ENCODE assay signal across 13 cellular contexts in the genomic region with DNA sequence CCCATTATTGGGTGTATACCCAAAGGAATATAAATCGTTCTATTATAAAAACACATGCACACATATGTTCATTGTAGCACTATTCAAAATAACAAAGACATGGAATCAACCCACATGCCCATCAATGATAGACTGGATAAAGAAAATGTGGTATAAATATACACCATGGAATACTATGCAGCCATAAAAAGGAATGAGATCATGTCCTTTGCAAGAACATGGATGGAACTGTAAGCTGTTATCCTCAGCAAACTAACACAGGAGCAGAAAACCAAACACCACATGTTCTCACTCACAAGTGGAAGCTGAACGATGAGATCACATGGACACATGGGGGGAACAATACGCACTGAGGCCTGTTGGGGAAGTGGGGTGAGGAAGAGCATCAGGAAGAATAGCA. TPM values are rescaled to one million over a fixed set of nuclear protein-coding genes. Genes with fewer than 3 reads are reported as not detected.
DNase-seq lines count a peak whose midpoint lies in the region; ATAC-seq, FAIRE-seq and TF ChIP-seq lines count a peak whose summit lies in the region.
"Not testable (repeated sequence)": the region's sequence is repeated elsewhere in the genome, so short reads cannot be mapped to it uniquely, and the experiment has no call there.
"Had no signal": no experiment of that assay in that cellular context is flagged by ENCODE, and none has a peak within 500 bp of the region (broad histone marks: within the 10 kb centered on the region; RNA-seq: fewer than 3 reads in every experiment).

No MANE protein-coding gene starts in this region.

- not testable (repeated sequence) for TF ChIP-seq POLR2A in GM12892 (IDR thresholded peaks at IDR 0.05; ENCODE audit: low read depth, low read length)

- intact Hi-C loops in activated CD8-positive, alpha-beta T cell treated with anti-CD3 and anti-CD28 coated beads for 36 hours (cut with micrococcal nuclease): not testable (repeated sequence)
- intact Hi-C loops in naive thymus-derived CD4-positive, alpha-beta T cell (cut with micrococcal nuclease): loop anchor here (1.0 to 10.0 kb wide), 10 partner anchors 14 to 1063 kb away; a partner anchor contains a TSS

- H3K9me3 Mint-ChIP-seq in activated CD8-positive, alpha-beta T cell treated with anti-CD3 and anti-CD28 coated beads for 36 hours; central memory CD8-positive, alpha-beta T cell; naive thymus-derived CD4-positive, alpha-beta T cell; stimulated activated naive CD8-positive, alpha-beta T cell treated with anti-CD3 and anti-CD28 coated beads, Interleukin-15, Interleukin-2, amounts not matched to agents 100 ng/mL and 50 ng/mL, for 24 hours: not testable (repeated sequence)
- peaks cover 13% of the 10 kb centered on the region for H3K9me3 Mint-ChIP-seq in activated naive CD4-positive, alpha-beta T cell treated with anti-CD3 and anti-CD28 coated beads, Interleukin-2, amount 50 U/mL, for 24 hours

- not testable (repeated sequence) for H3K36me3 Mint-ChIP-seq in T-helper 17 cell (ENCODE audit: low read depth); activated CD8-positive, alpha-beta T cell treated with anti-CD3 and anti-CD28 coated beads for 36 hours (ENCODE audit: low read depth); activated naive CD4-positive, alpha-beta T cell treated with anti-CD3 and anti-CD28 coated beads, Interleukin-2, amount 50 U/mL, for 24 hours; stimulated activated naive CD8-positive, alpha-beta T cell treated with anti-CD3 and anti-CD28 coated beads, Interleukin-15, Interleukin-2, amounts not matched to agents 100 ng/mL and 50 ng/mL, for 24 hours (ENCODE audit: low read depth)
- H3K36me3 Mint-ChIP-seq in central memory CD8-positive, alpha-beta T cell (ENCODE audit: insufficient read depth): peaks cover 12% of the 10 kb centered on the region
- peaks cover 0 to 12% (median 0%) of the 10 kb centered on the region in 5 donors for H3K36me3 Mint-ChIP-seq in naive thymus-derived CD4-positive, alpha-beta T cell

- CTCF ChIA-PET in activated CD8-positive, alpha-beta T cell treated with anti-CD3 and anti-CD28 coated beads for 36 hours (lab: Charles Lee): interaction anchor here (1.0 to 7.1 kb wide), 3 partner anchors 17 to 134 kb away, joined by 3 to 43 read pairs (median 9); no protein-coding TSS in a partner anchor
- CTCF ChIA-PET in naive thymus-derived CD4-positive, alpha-beta T cell (lab: Charles Lee): interaction anchor here (0.6 kb wide), 2 partner anchors 23 to 53 kb away, joined by 4 read pairs; no protein-coding TSS in a partner anchor

- peak; percentile 57 for FAIRE-seq in GM12892 (lab: Jason Lieb, UNC)

- TF ChIP-seq CTCF in activated CD8-positive, alpha-beta T cell treated with anti-CD3 and anti-CD28 coated beads for 36 hours (IDR thresholded peaks at IDR 0.05): not testable (repeated sequence)

- H3K27ac Mint-ChIP-seq in T-helper 17 cell: peak overlapping the region; percentile 96
- peak overlapping the region; percentile 73 for H3K27ac Mint-ChIP-seq in activated CD8-positive, alpha-beta T cell treated with anti-CD3 and anti-CD28 coated beads for 36 hours
- peak overlapping the region; percentile 60 for H3K27ac Mint-ChIP-seq in activated naive CD4-positive, alpha-beta T cell treated with anti-CD3 and anti-CD28 coated beads, Interleukin-2, amount 50 U/mL, for 24 hours
- H3K27ac Mint-ChIP-seq in central memory CD8-positive, alpha-beta T cell (ENCODE audit: low read depth): peak overlapping the region; percentile 68
- peak overlapping the region; percentile 87 to 97 (median 93) for H3K27ac Mint-ChIP-seq in naive thymus-derived CD4-positive, alpha-beta T cell
- H3K27ac Mint-ChIP-seq in stimulated activated naive CD8-positive, alpha-beta T cell treated with anti-CD3 and anti-CD28 coated beads, Interleukin-15, Interleukin-2, amounts not matched to agents 100 ng/mL and 50 ng/mL, for 24 hours: peak overlapping the region; percentile 76

- peak overlapping the region; percentile 40 for H3K4me3 ChIP-seq in naive thymus-derived CD4-positive, alpha-beta T cell (ENCODE audit: low read length)

- not testable (repeated sequence) for H3K27me3 Mint-ChIP-seq in T-helper 17 cell; activated CD8-positive, alpha-beta T cell treated with anti-CD3 and anti-CD28 coated beads for 36 hours; activated naive CD4-positive, alpha-beta T cell treated with anti-CD3 and anti-CD28 coated beads, Interleukin-2, amount 50 U/mL, for 24 hours; central memory CD8-positive, alpha-beta T cell; naive thymus-derived CD4-positive, alpha-beta T cell; stimulated activated naive CD8-positive, alpha-beta T cell treated with anti-CD3 and anti-CD28 coated beads, Interleukin-15, Interleukin-2, amounts not matched to agents 100 ng/mL and 50 ng/mL, for 24 hours

- POLR2A ChIA-PET in activated CD8-positive, alpha-beta T cell treated with anti-CD3 and anti-CD28 coated beads for 36 hours (lab: Charles Lee): not testable (repeated sequence)
- POLR2A ChIA-PET in naive thymus-derived CD4-positive, alpha-beta T cell (lab: Charles Lee): interaction anchor here (1.2 to 1.5 kb wide), 2 partner anchors 633 to 1157 kb away, joined by 3 to 5 read pairs; a partner anchor contains a TSS

- peak overlapping the region; percentile 78 for H3K27ac ChIP-seq in naive thymus-derived CD4-positive, alpha-beta T cell (ENCODE audit: low read depth, low read length)

- H3K27me3 ChIP-seq in naive thymus-derived CD4-positive, alpha-beta T cell (ENCODE audit: control insufficient read depth in 2 of 2, insufficient read depth in 2 of 2, low read length in 2 of 2): not testable (repeated sequence)

- H3K4me1 Mint-ChIP-seq in T-helper 17 cell: peaks cover 34% of the 10 kb centered on the region
- peaks cover 65% of the 10 kb centered on the region for H3K4me1 Mint-ChIP-seq in activated CD8-positive, alpha-beta T cell treated with anti-CD3 and anti-CD28 coated beads for 36 hours (ENCODE audit: low read depth)
- peaks cover 64% of the 10 kb centered on the region for H3K4me1 Mint-ChIP-seq in activated naive CD4-positive, alpha-beta T cell treated with anti-CD3 and anti-CD28 coated beads, Interleukin-2, amount 50 U/mL, for 24 hours
- H3K4me1 Mint-ChIP-seq in central memory CD8-positive, alpha-beta T cell: peaks cover 50% of the 10 kb centered on the region
- H3K4me1 Mint-ChIP-seq in naive thymus-derived CD4-positive, alpha-beta T cell: peaks cover 29 to 75% (median 61%) of the 10 kb centered on the region in 7 donors
- H3K4me1 Mint-ChIP-seq in stimulated activated naive CD8-positive, alpha-beta T cell treated with anti-CD3 and anti-CD28 coated beads, Interleukin-15, Interleukin-2, amounts not matched to agents 100 ng/mL and 50 ng/mL, for 24 hours (ENCODE audit: low read depth): peaks cover 67% of the 10 kb centered on the region

- not testable (repeated sequence) for ATAC-seq in T-helper 17 cell; activated CD8-positive, alpha-beta T cell treated with anti-CD3 and anti-CD28 coated beads for 36 hours; central memory CD8-positive, alpha-beta T cell (replicated peaks; ENCODE audit: extremely low read depth, poor library complexity, severe bottlenecking); naive thymus-derived CD4-positive, alpha-beta T cell

- peak overlapping the region; percentile 88 for H3K4me3 Mint-ChIP-seq in T-helper 17 cell
- H3K4me3 Mint-ChIP-seq in activated CD8-positive, alpha-beta T cell treated with anti-CD3 and anti-CD28 coated beads for 36 hours: peak overlapping the region; percentile 50
- peak overlapping the region; percentile 45 for H3K4me3 Mint-ChIP-seq in activated naive CD4-positive, alpha-beta T cell treated with anti-CD3 and anti-CD28 coated beads, Interleukin-2, amount 50 U/mL, for 24 hours
- peak overlapping the region; percentile 27 for H3K4me3 Mint-ChIP-seq in central memory CD8-positive, alpha-beta T cell
- H3K4me3 Mint-ChIP-seq in naive thymus-derived CD4-positive, alpha-beta T cell: peak overlapping the region; percentile 47 to 86 (median 84)
- H3K4me3 Mint-ChIP-seq in stimulated activated naive CD8-positive, alpha-beta T cell treated with anti-CD3 and anti-CD28 coated beads, Interleukin-15, Interleukin-2, amounts not matched to agents 100 ng/mL and 50 ng/mL, for 24 hours: peak overlapping the region; percentile 65

- H3K4me1 ChIP-seq in naive thymus-derived CD4-positive, alpha-beta T cell (ENCODE audit: control insufficient read depth in 2 of 2, insufficient read depth in 2 of 2, low read length in 2 of 2): peaks cover 18 to 62% of the 10 kb centered on the region in 2 donors

- DNase-seq in GM12892 (ENCODE audit: insufficient read length); T-helper 17 cell; activated CD8-positive, alpha-beta T cell treated with anti-CD3 and anti-CD28 coated beads for 36 hours; central memory CD8-positive, alpha-beta T cell (ENCODE audit: low spot score in 2 of 2); naive thymus-derived CD4-positive, alpha-beta T cell: not testable (repeated sequence)

- H3K9me3 ChIP-seq in T-helper 17 cell (ENCODE audit: control insufficient read depth, low read length, poor library complexity, severe bottlenecking); naive thymus-derived CD4-positive, alpha-beta T cell (ENCODE audit: control insufficient read depth in 2 of 3, low read length in 3 of 3): not testable (repeated sequence)

- H3K36me3 ChIP-seq in naive thymus-derived CD4-positive, alpha-beta T cell (ENCODE audit: control insufficient read depth in 2 of 3, insufficient read depth in 3 of 3, low read length in 3 of 3): not testable (repeated sequence)

RNA-seq across cellular contexts. Expression of a gene that starts 15.2 kb away (rescaled TPM):
- not detected for polyA plus RNA-seq in GM12892 (2012; ENCODE audit: missing spikeins)
- total RNA-seq in T-helper 17 cell: 1 to 10 TPM in 1 of 2 donors, under 1 TPM in 1; 0.99 to 1.2 TPM
- total RNA-seq in activated CD8-positive, alpha-beta T cell treated with anti-CD3 and anti-CD28 coated beads for 36 hours: 10 to 100 TPM; 42.7 to 43.6 TPM
- total RNA-seq in naive thymus-derived CD4-positive, alpha-beta T cell: 10 to 100 TPM in 2 of 5 experiments, 1 to 10 TPM in 1, under 1 TPM in 2; 0.38 to 52.6 (median 1.1) TPM
- not detected for polyA plus RNA-seq in naive thymus-derived CD4-positive, alpha-beta T cell
- total RNA-seq: HepG2, HT-29, NCI-H460, PC-3, Right ventricle myocardium superior, RPMI7951 had no signal
- polyA plus RNA-seq: HepG2 had no signal

RNA-seq across cellular contexts. Expression of a gene that starts 50.8 kb away (rescaled TPM):
- 0.25 TPM for polyA plus RNA-seq in GM12892 (2012; ENCODE audit: missing spikeins)
- total RNA-seq in T-helper 17 cell: under 1 TPM in 1 of 2 donors, not detected in 1; 0.52 TPM
- total RNA-seq in activated CD8-positive, alpha-beta T cell treated with anti-CD3 and anti-CD28 coated beads for 36 hours: not detected
- 1 to 10 TPM in 1 of 5 experiments, not detected in 4; 4.5 TPM for total RNA-seq in naive thymus-derived CD4-positive, alpha-beta T cell
- not detected for polyA plus RNA-seq in naive thymus-derived CD4-positive, alpha-beta T cell
- total RNA-seq: HepG2, HT-29, NCI-H460, PC-3, Right ventricle myocardium superior, RPMI7951 had no signal
- polyA plus RNA-seq: HepG2 had no signal

Comparison
In these comparisons a context has a peak if more than half of its experiments do, and no peak if none do; other contexts are left out.
1. H3K4me3 Mint-ChIP-seq: peak in every context shown above with its lines; median percentile 88 in T-helper 17 cell; 84 in naive thymus-derived CD4-positive, alpha-beta T cell; 65 in stimulated activated naive CD8-positive, alpha-beta T cell treated with anti-CD3 and anti-CD28 coated beads, Interleukin-15, Interleukin-2, amounts not matched to agents 100 ng/mL and 50 ng/mL, for 24 hours; 50 in activated CD8-positive, alpha-beta T cell treated with anti-CD3 and anti-CD28 coated beads for 36 hours; 45 in activated naive CD4-positive, alpha-beta T cell treated with anti-CD3 and anti-CD28 coated beads, Interleukin-2, amount 50 U/mL, for 24 hours; 27 in central memory CD8-positive, alpha-beta T cell.